In genomic region chr19:30739394-30739793, GRCh38 we compare ENCODE assay signal across 14 cellular contexts.
"Had no signal": no experiment of that assay in that cellular context is flagged by ENCODE, and none has a peak within 500 bp of the region (broad histone marks: within the 10 kb centered on the region; RNA-seq: fewer than 3 reads in every experiment).

No MANE protein-coding gene starts in this region.

- DNase-seq: cerebellar nuclear complex; dermis blood vessel endothelial cell; esophagus squamous epithelium; glutamatergic neuron; immature natural killer cell; left colon; mammary epithelial cell; natural killer cell; ovary; right cardiac atrium; stimulated activated CD4-positive, alpha-beta T cell treated with anti-CD3 and anti-CD28 coated beads, Interleukin-2, amount 100 ng/mL, for 48 hours; stimulated activated naive CD4-positive, alpha-beta T cell treated with Interleukin-2 at 50 U/mL for 16 hours had no signal

- ATAC-seq: gastroesophageal sphincter, left colon, natural killer cell, right cardiac atrium had no signal

- H3K4me3 ChIP-seq: esophagus squamous epithelium, gastroesophageal sphincter, ovary, smooth muscle cell had no signal
